In genomic region chr3:140355481-140355880, GRCh38 we compare ENCODE assay signal across 6 cellular contexts.
"Had no signal": no experiment of that assay in that cellular context is flagged by ENCODE, and none has a peak within 500 bp of the region (broad histone marks: within the 10 kb centered on the region; RNA-seq: fewer than 3 reads in every experiment).

No MANE protein-coding gene starts in this region.

- H3K4me3 Mint-ChIP-seq: GM23338, H9 had no signal

- H3K4me3 ChIP-seq: GM23338, K562 had no signal

- ATAC-seq: GM23338, K562 had no signal

- H3K27ac Mint-ChIP-seq: GM23338, H9 had no signal

- H3K9me3 Mint-ChIP-seq: GM23338, H9 had no signal

- DNase-seq: H9, HCEC 1CT, IMR-90, KG1 had no signal
